ENCODE assay signal across 25 cellular contexts in genomic region chr12:1077036-1077803, GRCh38.
"Had no signal": no experiment of that assay in that cellular context is flagged by ENCODE, and none has a peak within 500 bp of the region (broad histone marks: within the 10 kb centered on the region; RNA-seq: fewer than 3 reads in every experiment).

No MANE protein-coding gene starts in this region.

- H3K9me3 ChIP-seq: body of pancreas, esophagus muscularis mucosa, lower lobe of right lung, mucosa of descending colon, sigmoid colon, testis, upper lobe of right lung had no signal

- H3K27ac ChIP-seq: body of pancreas, cardiac muscle cell, lower lobe of right lung, sigmoid colon, upper lobe of right lung had no signal

- FAIRE-seq: frontal cortex had no signal

- H3K27me3 ChIP-seq: body of pancreas, cardiac muscle cell, dorsolateral prefrontal cortex, esophagus muscularis mucosa, sigmoid colon, testis, upper lobe of right lung had no signal

- H3K36me3 ChIP-seq: cardiac muscle cell, esophagus muscularis mucosa, lower lobe of right lung, sigmoid colon, upper lobe of right lung had no signal

- ATAC-seq: activated CD8-positive, alpha-beta memory T cell treated with anti-CD3 and anti-CD28 coated beads, Interleukin-2, amount 10 ng/mL, durations not matched to agents 7 days and 5 days; activated CD8-positive, alpha-beta T cell treated with anti-CD3 and anti-CD28 coated beads for 36 hours; activated naive CD8-positive, alpha-beta T cell treated with anti-CD3 and anti-CD28 coated beads, Interleukin-2, amount 50 U/mL, for 24 hours; body of pancreas; effector memory CD8-positive, alpha-beta T cell; left colon; lower lobe of right lung; mucosa of descending colon; stimulated activated naive B cell treated with anti-CD40 and anti-IgM and Interleukin-4, amounts not matched to agents 10 μg/mL and 1 μg/mL and 100 μg/mL, for 72 hours; upper lobe of right lung had no signal

- DNase-seq: activated CD4-positive, alpha-beta T cell treated with anti-CD3 and anti-CD28 coated beads, Interleukin-2, amount 10 ng/mL, durations not matched to agents 7 days and 5 days; activated CD4-positive, CD25-positive, alpha-beta regulatory T cell; activated CD8-positive, alpha-beta memory T cell treated with anti-CD3 and anti-CD28 coated beads, Interleukin-2, amount 10 ng/mL, durations not matched to agents 7 days and 5 days; activated CD8-positive, alpha-beta T cell treated with anti-CD3 and anti-CD28 coated beads for 36 hours; activated gamma-delta T cell; activated naive CD4-positive, alpha-beta T cell treated with anti-CD3 and anti-CD28 coated beads, Interleukin-2, amount 50 U/mL, for 16 hours; activated naive CD8-positive, alpha-beta T cell treated with anti-CD3 and anti-CD28 coated beads, Interleukin-2, amount 50 U/mL, for 24 hours; activated T-cell treated with anti-CD3 and anti-CD28 coated beads for 4 hours; body of pancreas; dorsolateral prefrontal cortex; effector memory CD8-positive, alpha-beta T cell; hypothalamus; left colon; lower lobe of right lung; mesendoderm; mucosa of descending colon; sigmoid colon; stimulated activated CD4-positive, alpha-beta T cell treated with anti-CD3 and anti-CD28 coated beads, Interleukin-2, amount 100 ng/mL, for 48 hours; stimulated activated CD8-positive, alpha-beta memory T cell treated with anti-CD3 and anti-CD28 coated beads, Interleukin-4, amount 100 ng/mL, for 48 hours; stimulated activated naive B cell treated with anti-CD40 and anti-IgM and Interleukin-4, amounts not matched to agents 10 μg/mL and 1 μg/mL and 100 μg/mL, for 72 hours; testis; upper lobe of right lung had no signal

- H3K4me1 ChIP-seq: body of pancreas had no signal

- H3K4me3 ChIP-seq: body of pancreas, cardiac muscle cell, dorsolateral prefrontal cortex, esophagus muscularis mucosa, lower lobe of right lung, mucosa of descending colon, sigmoid colon, testis, upper lobe of right lung had no signal
